Comparison of ENCODE assay signal across 20 cellular contexts in the genomic region with DNA sequence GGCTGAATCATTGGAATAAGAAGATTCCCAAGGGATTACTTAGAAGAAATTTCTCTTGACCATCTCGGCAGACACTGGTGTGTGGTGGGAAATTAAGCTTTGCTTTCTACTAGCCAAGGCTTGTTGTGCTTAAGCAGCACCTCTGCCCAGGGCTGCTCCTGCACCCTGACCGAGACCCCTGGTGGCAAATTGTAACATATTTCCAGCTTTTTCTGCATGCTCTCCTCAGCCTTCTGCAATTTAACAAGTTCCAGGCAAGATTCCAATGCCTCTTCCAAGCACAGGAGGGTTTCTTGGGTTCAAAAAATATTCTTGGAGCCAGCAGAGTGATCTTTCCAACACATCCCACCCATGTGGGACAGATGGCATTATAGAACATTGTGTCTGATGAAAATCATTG.
DNase-seq lines count a peak whose midpoint lies in the region; ATAC-seq, FAIRE-seq and TF ChIP-seq lines count a peak whose summit lies in the region.
"Had no signal": no experiment of that assay in that cellular context is flagged by ENCODE, and none has a peak within 500 bp of the region (broad histone marks: within the 10 kb centered on the region; RNA-seq: fewer than 3 reads in every experiment).

No MANE protein-coding gene starts in this region.

- TF ChIP-seq POLR2A in HepG2 (IDR thresholded peaks at IDR 0.05; ENCODE audit: insufficient read depth in 1 of 2, low read depth in 2 of 2, low read length in 2 of 2) (no peak), right lobe of liver (IDR thresholded peaks at IDR 0.05) (no peak)

- H3K79me2 ChIP-seq in HepG2 (ENCODE audit: insufficient read depth, low read length), result no peaks in the 10 kb centered on the region

- CTCF ChIA-PET in HepG2 (lab: Yijun Ruan, JAX; ENCODE audit: low intra/inter-chr PET ratio, low total read pairs), result no interaction called here
- CTCF ChIA-PET in WTC11 (lab: Charles Lee), result interaction anchor here (0.9 to 2.1 kb wide), 3 partner anchors 8 to 17 kb away, joined by 3 to 13 read pairs (median 4); no protein-coding TSS in a partner anchor

- WGBS in HepG2 (ENCODE audit: low lambda C conversion rate), result 22% methylated on average over 2 of the region's 2 CpGs
- WGBS in right lobe of liver (ENCODE audit: insufficient coverage, low coverage, low lambda C conversion rate, missing lambda C conversion rate), result 77% methylated on average over 2 of the region's 2 CpGs

- DNase-seq in HepG2 (ENCODE audit: low spot score) (no peak), right lobe of liver (no peak), WTC11 (ENCODE audit: low spot score) (no peak), iPS-NIHi7 (ENCODE audit: extremely low spot score) (peak; percentile 37), retinal pigment epithelial cell (ENCODE audit: low read depth) (no peak), NCI-H774 (lab: John Stamatoyannopoulos, UW) (no peak), GF-D8 (lab: John Stamatoyannopoulos, UW) (no peak)
- DNase-seq: CD4-positive, CD25-positive, alpha-beta regulatory T cell; DMS79 treated with DMSO at 0.1 percent for 48 hours; GOT3; NCI-H187; NCI-H69; NK-92 treated with Interleukin-12 subunit alpha and Interleukin-12 subunit beta, amount 100 ng/mL, for 24 hours; SJCRH30 had no signal

- H3K4me2 ChIP-seq in HepG2 (ENCODE audit: low read depth, low read length), result no peak overlapping the region

- no peaks in the 10 kb centered on the region for H3K4me1 ChIP-seq in HepG2 (ENCODE audit: insufficient read depth, low read length)
- no peaks in the 10 kb centered on the region for H3K4me1 ChIP-seq in right lobe of liver
- H3K4me1 ChIP-seq: SJCRH30 had no signal

- no peak overlapping the region for H2AFZ ChIP-seq in HepG2 (ENCODE audit: low read length)

- FAIRE-seq in HepG2 (lab: Jason Lieb, UNC), result no peak
- FAIRE-seq: A204.1, GM12891, RCC 7860 had no signal

- intact Hi-C loops in HepG2 (cut with micrococcal nuclease; ENCODE audit: unreplicated experiment) (no loop called here), right lobe of liver (cut with DNase I) (no loop called here)

- no peak overlapping the region for H3K4me3 Mint-ChIP-seq in WTC11
- H3K4me3 Mint-ChIP-seq: CD4-positive, CD25-positive, alpha-beta regulatory T cell; IgD-negative memory B cell had no signal

- no peaks in the 10 kb centered on the region for H3K36me3 ChIP-seq in HepG2 (replicated peaks in 1 of 2; ENCODE audit: control insufficient read depth in 1 of 2, insufficient read depth in 2 of 2, low read length in 2 of 2)
- H3K36me3 ChIP-seq in right lobe of liver, result no peaks in the 10 kb centered on the region
- H3K36me3 ChIP-seq: SJCRH30 had no signal

- no peak overlapping the region for H3K4me3 ChIP-seq in HepG2 (replicated peaks in 1 of 3; ENCODE audit: insufficient read depth in 1 of 3, low read depth in 2 of 3, low read length in 3 of 3)
- H3K4me3 ChIP-seq in right lobe of liver, result no peak overlapping the region
- no peak overlapping the region for H3K4me3 ChIP-seq in retinal pigment epithelial cell (ENCODE audit: low read length)
- H3K4me3 ChIP-seq: SJCRH30 had no signal

- H3K36me3 Mint-ChIP-seq in WTC11, result no peaks in the 10 kb centered on the region
- H3K36me3 Mint-ChIP-seq: CD4-positive, CD25-positive, alpha-beta regulatory T cell; IgD-negative memory B cell had no signal

- in situ Hi-C loops in HepG2 (cut with HindIII; ENCODE audit: extremely low pct_ligation_motif_present, low pct_unique_long_range_greater_than_20kb), result loop anchor here (25.0 kb wide), 1 partner anchor 717 kb away; no protein-coding TSS in a partner anchor

- no peak for TF ChIP-seq CTCF in HepG2 (CRISPR knock-in tag; IDR thresholded peaks at IDR 0.05)
- no peak for TF ChIP-seq CTCF in right lobe of liver (IDR thresholded peaks at IDR 0.05)
- TF ChIP-seq CTCF in WTC11 (IDR thresholded peaks at IDR 0.05), result no peak
- peak; percentile 21 for TF ChIP-seq CTCF in retinal pigment epithelial cell (conservative IDR thresholded peaks at IDR 0.05; ENCODE audit: low read depth, low read length)

- H3K27me3 Mint-ChIP-seq in WTC11 (ENCODE audit: low read depth), result no peaks in the 10 kb centered on the region

- TF ChIP-seq EP300 in HepG2 (IDR thresholded peaks at IDR 0.05; ENCODE audit: low read depth in 2 of 2, low read length in 2 of 2) (no peak), HepG2 (CRISPR knock-in tag; IDR thresholded peaks at IDR 0.05; ENCODE audit: borderline replicate concordance) (no peak)

- no peak for TF ChIP-seq RAD21 in HepG2 (CRISPR knock-in tag; IDR thresholded peaks at IDR 0.05)

- POLR2A ChIA-PET in HepG2 (lab: Yijun Ruan, JAX), result no interaction called here
- POLR2A ChIA-PET in WTC11 (lab: Charles Lee), result no interaction called here

- H3K27ac Mint-ChIP-seq in WTC11, result no peak overlapping the region
- H3K27ac Mint-ChIP-seq: CD4-positive, CD25-positive, alpha-beta regulatory T cell; IgD-negative memory B cell had no signal

- H3K27me3 ChIP-seq in HepG2 (ENCODE audit: control insufficient read depth in 1 of 2, insufficient read depth in 2 of 2, low read length in 2 of 2) (no peaks in the 10 kb centered on the region), right lobe of liver (no peaks in the 10 kb centered on the region)
- H3K27me3 ChIP-seq: SJCRH30 had no signal

- no peaks in the 10 kb centered on the region for H4K20me1 ChIP-seq in HepG2 (ENCODE audit: insufficient read depth, low read length)

- BruUV-seq in HepG2 (replicated peaks; lab: Mats Ljungman, UMichigan), result no TSS peak

- no peak overlapping the region for H3K9ac ChIP-seq in HepG2 (ENCODE audit: insufficient read depth, low read depth, low read length)

- H3K9me3 ChIP-seq in HepG2 (ENCODE audit: low read length), result no peaks in the 10 kb centered on the region
- no peaks in the 10 kb centered on the region for H3K9me3 ChIP-seq in right lobe of liver
- H3K9me3 ChIP-seq: SJCRH30 had no signal

- H3K4me1 Mint-ChIP-seq in WTC11, result no peaks in the 10 kb centered on the region
- H3K4me1 Mint-ChIP-seq: CD4-positive, CD25-positive, alpha-beta regulatory T cell; IgD-negative memory B cell had no signal

- ATAC-seq in HepG2 (0 out of 3 replicates have a peak, but pooled peaks have one; percentile 44), right lobe of liver (no peak), WTC11 (0 out of 2 replicates have a peak, but pooled peaks have one; percentile 38), GM18511 (IDR thresholded peaks at IDR 0.05; ENCODE audit: unreplicated experiment) (no peak)
- ATAC-seq: HCT116 had no signal

- no peaks in the 10 kb centered on the region for H3K9me3 Mint-ChIP-seq in WTC11

- H3K27ac ChIP-seq in HepG2 (ENCODE audit: extremely low read length, insufficient read depth, low read length), result no peak overlapping the region
- H3K27ac ChIP-seq in right lobe of liver, result no peak overlapping the region
- H3K27ac ChIP-seq: SJCRH30 had no signal

TF ChIP-seq in HepG2, 621 proteins besides CTCF, POLR2A, EP300 and RAD21:
- no peak for TF ChIP-seq KMT2A (CRISPR knock-in tag; IDR thresholded peaks at IDR 0.05)
- no peak for TF ChIP-seq ZNF253 (CRISPR knock-in tag; IDR thresholded peaks at IDR 0.05; ENCODE audit: borderline replicate concordance)
- TF ChIP-seq, protein P1, sequence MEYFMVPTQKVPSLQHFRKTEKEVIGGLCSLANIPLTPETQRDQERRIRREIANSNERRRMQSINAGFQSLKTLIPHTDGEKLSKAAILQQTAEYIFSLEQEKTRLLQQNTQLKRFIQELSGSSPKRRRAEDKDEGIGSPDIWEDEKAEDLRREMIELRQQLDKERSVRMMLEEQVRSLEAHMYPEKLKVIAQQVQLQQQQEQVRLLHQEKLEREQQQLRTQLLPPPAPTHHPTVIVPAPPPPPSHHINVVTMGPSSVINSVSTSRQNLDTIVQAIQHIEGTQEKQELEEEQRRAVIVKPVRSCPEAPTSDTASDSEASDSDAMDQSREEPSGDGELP (IDR thresholded peaks at IDR 0.05; ENCODE audit: borderline replicate concordance, low read depth), result no peak
- no peak for TF ChIP-seq ATRX (CRISPR knock-in tag; IDR thresholded peaks at IDR 0.05; ENCODE audit: borderline replicate concordance)
- no peak for TF ChIP-seq SUZ12 (IDR thresholded peaks at IDR 0.05; ENCODE audit: low read depth, low read length)

TF ChIP-seq in WTC11, 78 proteins besides CTCF, POLR2A, EP300 and RAD21 (continues in another document):
- TF ChIP-seq, protein P2, sequence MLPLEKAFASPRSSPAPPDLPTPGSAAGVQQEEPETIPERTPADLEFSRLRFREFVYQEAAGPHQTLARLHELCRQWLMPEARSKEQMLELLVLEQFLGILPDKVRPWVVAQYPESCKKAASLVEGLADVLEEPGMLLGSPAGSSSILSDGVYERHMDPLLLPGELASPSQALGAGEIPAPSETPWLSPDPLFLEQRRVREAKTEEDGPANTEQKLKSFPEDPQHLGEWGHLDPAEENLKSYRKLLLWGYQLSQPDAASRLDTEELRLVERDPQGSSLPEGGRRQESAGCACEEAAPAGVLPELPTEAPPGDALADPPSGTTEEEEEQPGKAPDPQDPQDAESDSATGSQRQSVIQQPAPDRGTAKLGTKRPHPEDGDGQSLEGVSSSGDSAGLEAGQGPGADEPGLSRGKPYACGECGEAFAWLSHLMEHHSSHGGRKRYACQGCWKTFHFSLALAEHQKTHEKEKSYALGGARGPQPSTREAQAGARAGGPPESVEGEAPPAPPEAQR (CRISPR knock-in tag; IDR thresholded peaks at IDR 0.05), result no peak
- TF ChIP-seq PRRX2 (CRISPR knock-in tag; IDR thresholded peaks at IDR 0.05) (no peak), ZNF423 (CRISPR knock-in tag; IDR thresholded peaks at IDR 0.05) (no peak)
- TF ChIP-seq, protein P3, sequence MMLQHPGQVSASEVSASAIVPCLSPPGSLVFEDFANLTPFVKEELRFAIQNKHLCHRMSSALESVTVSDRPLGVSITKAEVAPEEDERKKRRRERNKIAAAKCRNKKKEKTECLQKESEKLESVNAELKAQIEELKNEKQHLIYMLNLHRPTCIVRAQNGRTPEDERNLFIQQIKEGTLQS (CRISPR knock-in tag; conservative IDR thresholded peaks at IDR 0.05), result no peak

Comparison
In these comparisons a context has a peak if more than half of its experiments do, and no peak if none do; other contexts are left out.
1. ATAC-seq: peak in HepG2 (single experiment) and WTC11 (single experiment); none in right lobe of liver (0 of 4) and GM18511 (single experiment).